19 cellular contexts compared by ENCODE assay signal in the genomic region with DNA sequence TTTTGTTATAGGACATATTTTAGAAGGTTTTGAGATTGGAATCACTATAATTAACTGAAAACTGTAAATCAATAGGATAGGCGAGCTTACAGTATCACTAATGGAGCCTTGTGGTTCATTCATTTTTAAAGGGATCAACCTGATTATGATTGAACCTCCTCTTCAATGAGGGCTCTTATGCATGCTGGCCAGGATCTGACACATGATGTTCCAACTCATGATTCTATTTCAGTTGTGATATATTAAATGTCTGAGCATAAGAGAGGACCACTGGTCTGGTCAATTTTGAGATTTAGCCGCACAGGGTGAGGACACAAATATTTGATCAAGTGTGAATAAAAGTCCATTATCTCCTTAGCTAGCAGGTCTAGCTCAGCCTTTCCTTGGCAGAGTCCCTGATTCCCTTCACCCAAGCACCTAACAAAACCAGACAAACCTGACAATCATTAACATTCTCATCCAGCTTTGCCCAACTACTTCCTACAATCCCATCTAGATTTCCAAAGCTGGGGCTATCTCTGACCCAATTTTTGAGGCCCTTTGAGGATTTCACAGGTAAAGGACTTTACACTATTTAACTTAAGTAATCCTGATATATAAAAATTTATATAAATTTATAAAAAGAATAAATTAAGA.
"Had no signal": no experiment of that assay in that cellular context is flagged by ENCODE, and none has a peak within 500 bp of the region (broad histone marks: within the 10 kb centered on the region; RNA-seq: fewer than 3 reads in every experiment).

No MANE protein-coding gene starts in this region.

- H3K4me1 ChIP-seq: adrenal gland, breast epithelium, left ventricle myocardium inferior, thyroid gland had no signal

- H3K27ac Mint-ChIP-seq: activated naive CD4-positive, alpha-beta T cell treated with anti-CD3 and anti-CD28 coated beads, Interleukin-2, amount 50 U/mL, for 24 hours; natural killer cell treated with Interleukin-12 subunit alpha and Interleukin-12 subunit beta and Interleukin-15 and Interleukin-18, amount 100 ng/mL, for 72 hours had no signal

- H3K36me3 ChIP-seq: adrenal gland, breast epithelium, left ventricle myocardium inferior, thyroid gland had no signal

- DNase-seq: activated CD4-positive, alpha-beta T cell treated with anti-CD3 and anti-CD28 coated beads, Interleukin-2, amount 50 U/mL, for 4 hours; activated CD4-positive, CD25-positive, alpha-beta regulatory T cell treated with anti-CD3 and anti-CD28 coated beads, Interleukin-2, amount 50 U/mL, for 72 hours; activated gamma-delta T cell; adrenal gland; cerebellar nuclear complex; effector CD8-positive, alpha-beta T cell; hippocampal formation; left ventricle myocardium inferior; retina; stimulated activated CD8-positive, alpha-beta memory T cell treated with anti-CD3 and anti-CD28 coated beads, Interleukin-4, amount 100 ng/mL, for 48 hours; stimulated activated naive CD4-positive, alpha-beta T cell treated with Interleukin-2 at 50 U/mL for 16 hours; T-helper 1 cell; thyroid gland had no signal

- H3K9me3 ChIP-seq: adrenal gland, breast epithelium, thyroid gland had no signal

- H3K27me3 ChIP-seq: adrenal gland, breast epithelium, thyroid gland had no signal

- H3K4me3 Mint-ChIP-seq: activated naive CD4-positive, alpha-beta T cell treated with anti-CD3 and anti-CD28 coated beads, Interleukin-2, amount 50 U/mL, for 24 hours; memory B cell; natural killer cell treated with Interleukin-12 subunit alpha and Interleukin-12 subunit beta and Interleukin-15 and Interleukin-18, amount 100 ng/mL, for 72 hours had no signal

- H3K27me3 Mint-ChIP-seq: activated naive CD4-positive, alpha-beta T cell treated with anti-CD3 and anti-CD28 coated beads, Interleukin-2, amount 50 U/mL, for 24 hours; memory B cell had no signal

- H3K9me3 Mint-ChIP-seq: activated naive CD4-positive, alpha-beta T cell treated with anti-CD3 and anti-CD28 coated beads, Interleukin-2, amount 50 U/mL, for 24 hours; natural killer cell treated with Interleukin-12 subunit alpha and Interleukin-12 subunit beta and Interleukin-15 and Interleukin-18, amount 100 ng/mL, for 72 hours had no signal

- FAIRE-seq: astrocyte, keratinocyte had no signal

- H3K4me3 ChIP-seq: adrenal gland, breast epithelium, left ventricle myocardium inferior, thyroid gland had no signal

- H3K36me3 Mint-ChIP-seq: activated naive CD4-positive, alpha-beta T cell treated with anti-CD3 and anti-CD28 coated beads, Interleukin-2, amount 50 U/mL, for 24 hours; natural killer cell treated with Interleukin-12 subunit alpha and Interleukin-12 subunit beta and Interleukin-15 and Interleukin-18, amount 100 ng/mL, for 72 hours had no signal

- ATAC-seq: natural killer cell treated with Interleukin-12 subunit alpha and Interleukin-12 subunit beta and Interleukin-15 and Interleukin-18, amount 100 ng/mL, for 72 hours had no signal

- H3K27ac ChIP-seq: adrenal gland, breast epithelium, left ventricle myocardium inferior, thyroid gland had no signal
